Comparison of ENCODE assay signal across 14 cellular contexts in genomic region chr13:50074843-50075242, GRCh38. TPM values are rescaled to one million over a fixed set of nuclear protein-coding genes. Genes with fewer than 3 reads are reported as not detected.
DNase-seq lines count a peak whose midpoint lies in the region; ATAC-seq and TF ChIP-seq lines count a peak whose summit lies in the region.
"Had no signal": no experiment of that assay in that cellular context is flagged by ENCODE, and none has a peak within 500 bp of the region (broad histone marks: within the 10 kb centered on the region; RNA-seq: fewer than 3 reads in every experiment).

No MANE protein-coding gene starts in this region.

- peaks cover 2% of the 10 kb centered on the region for H3K79me2 ChIP-seq in trophoblast cell (ENCODE audit: control insufficient read depth, insufficient read depth, low read length, poor library complexity)

- H2AK5ac ChIP-seq in trophoblast cell (ENCODE audit: low read length): no peak overlapping the region

- no peak overlapping the region for H3K4ac ChIP-seq in trophoblast cell (ENCODE audit: low read depth, low read length)

- H3K4me1 Mint-ChIP-seq in Caco-2 (ENCODE audit: low read depth, unreplicated experiment): peaks cover 11% of the 10 kb centered on the region

- no peak overlapping the region for H2AFZ ChIP-seq in trophoblast cell (ENCODE audit: insufficient read depth, low read length, poor library complexity)

- H3K27ac ChIP-seq in 22Rv1: peak overlapping the region; percentile 13; the same call in 1 of the 2 replicates
- no peak overlapping the region for H3K27ac ChIP-seq in trophoblast cell (ENCODE audit: low read depth, low read length)

- H3K36me3 Mint-ChIP-seq in Caco-2 (ENCODE audit: insufficient read depth, unreplicated experiment): peaks cover 37% of the 10 kb centered on the region

- CTCF ChIA-PET in Caco-2 (lab: Charles Lee): no interaction called here

- no CpG with 5 or more reads among the region's 1 CpG for WGBS in trophoblast cell (ENCODE audit: extremely low coverage, insufficient coverage, insufficient read length)

- H4K8ac ChIP-seq in trophoblast cell (ENCODE audit: low read depth, low read length): no peak overlapping the region

- no peak overlapping the region for H4K12ac ChIP-seq in trophoblast cell (ENCODE audit: low read depth, low read length)

- POLR2A ChIA-PET in Caco-2 (lab: Charles Lee): no interaction called here

- no peaks in the 10 kb centered on the region for H3K27me3 ChIP-seq in Caco-2 (replicated peaks; ENCODE audit: control insufficient read depth, insufficient read depth, low read length)
- no peaks in the 10 kb centered on the region for H3K27me3 ChIP-seq in trophoblast cell (ENCODE audit: insufficient read depth, low read length)

- no peak overlapping the region for H2BK5ac ChIP-seq in trophoblast cell (ENCODE audit: low read depth, low read length, poor library complexity)

- DNase-seq in astrocyte of the spinal cord (ENCODE audit: low read depth, low spot score) (peak; percentile 22), Caco-2 (no peak), trophoblast cell (no peak), NCI-H146 treated with DMSO at 0.1 percent for 48 hours (lab: John Stamatoyannopoulos, UW; ENCODE audit: unreplicated experiment) (no peak)
- DNase-seq in stimulated activated CD4-positive, alpha-beta T cell treated with anti-CD3 and anti-CD28 coated beads, Interleukin-2, amount 100 ng/mL, for 48 hours: no peak
- DNase-seq: activated CD8-positive, alpha-beta memory T cell treated with anti-CD3 and anti-CD28 coated beads, Interleukin-2, amount 50 U/mL, for 48 hours; AML-193; central memory CD4-positive, alpha-beta T cell; NCI-H524 treated with DMSO at 0.1 percent for 48 hours had no signal

- in situ Hi-C loops in astrocyte of the spinal cord (cut with HindIII; ENCODE audit: low sequenced_read_pairs): no loop called here

- H3K27ac Mint-ChIP-seq in Caco-2 (ENCODE audit: unreplicated experiment): no peak overlapping the region
- H3K27ac Mint-ChIP-seq: T-helper 1 cell treated with Interleukin-12 subunit alpha and Interleukin-12 subunit beta and Interleukin-4 antibody, amounts not matched to agents 30 μg/mL and 1 μg/mL, for 36 hours had no signal

- TF ChIP-seq CTCF in 22Rv1 (IDR thresholded peaks at IDR 0.05): no peak
- no peak for TF ChIP-seq CTCF in astrocyte of the spinal cord (IDR thresholded peaks at IDR 0.05; ENCODE audit: low read depth, low read length)
- no peak for TF ChIP-seq CTCF in Caco-2 (IDR thresholded peaks at IDR 0.05; ENCODE audit: insufficient read depth in 1 of 2, low read depth in 1 of 2, low read length in 1 of 2, severe bottlenecking in 1 of 2, unreplicated experiment in 1 of 2)

- H3K36me3 ChIP-seq in Caco-2 (ENCODE audit: control insufficient read depth, insufficient read depth, low read length): no peaks in the 10 kb centered on the region
- H3K36me3 ChIP-seq in trophoblast cell (ENCODE audit: control insufficient read depth in 1 of 2, insufficient read depth in 2 of 2, low read length in 2 of 2): peaks cover 0 to 2% of the 10 kb centered on the region in 2 experiments

- no peaks in the 10 kb centered on the region for H3K79me1 ChIP-seq in trophoblast cell (ENCODE audit: low read length)

- H3K9me3 ChIP-seq in Caco-2 (no peaks in the 10 kb centered on the region), trophoblast cell (ENCODE audit: insufficient read depth, low read depth, low read length) (no peaks in the 10 kb centered on the region)

- H3K4me3 Mint-ChIP-seq in Caco-2 (ENCODE audit: unreplicated experiment): no peak overlapping the region

- H3K4me1 ChIP-seq in Caco-2 (peaks cover 19% of the 10 kb centered on the region), trophoblast cell (ENCODE audit: control insufficient read depth in 1 of 2, insufficient read depth in 2 of 2, low read length in 2 of 2) (no peaks in the 10 kb centered on the region)

- no peak overlapping the region for H3K18ac ChIP-seq in trophoblast cell (ENCODE audit: low read length)

- BruUV-seq in Caco-2 (replicated peaks; lab: Mats Ljungman, UMichigan): no TSS peak

- H3K4me3 ChIP-seq in astrocyte of the spinal cord (ENCODE audit: low read depth, low read length): no peak overlapping the region
- no peak overlapping the region for H3K4me3 ChIP-seq in Caco-2 (ENCODE audit: low read depth, low read length)
- H3K4me3 ChIP-seq in trophoblast cell (ENCODE audit: low read depth, low read length): no peak overlapping the region
- H3K4me3 ChIP-seq: smooth muscle cell had no signal

- H3K14ac ChIP-seq in trophoblast cell (ENCODE audit: low read length): no peak overlapping the region

- no peaks in the 10 kb centered on the region for H3K9me3 Mint-ChIP-seq in Caco-2 (ENCODE audit: unreplicated experiment)
- H3K9me3 Mint-ChIP-seq: T-helper 1 cell treated with Interleukin-12 subunit alpha and Interleukin-12 subunit beta and Interleukin-4 antibody, amounts not matched to agents 30 μg/mL and 1 μg/mL, for 36 hours had no signal

- no peak overlapping the region for H2BK120ac ChIP-seq in trophoblast cell (ENCODE audit: insufficient read depth, low read length, poor library complexity)

- ATAC-seq in GM18867 (IDR thresholded peaks at IDR 0.05; ENCODE audit: unreplicated experiment): peak; percentile 50
- ATAC-seq in HG02870 (IDR thresholded peaks at IDR 0.05; ENCODE audit: unreplicated experiment): peak; percentile 77

- no peak overlapping the region for H4K91ac ChIP-seq in trophoblast cell (ENCODE audit: low read depth, low read length)

- H3K27me3 Mint-ChIP-seq in Caco-2 (ENCODE audit: insufficient read depth, unreplicated experiment): no peaks in the 10 kb centered on the region

- H3K23ac ChIP-seq in trophoblast cell (ENCODE audit: low read length): no peak overlapping the region

- intact Hi-C loops in Caco-2 (cut with micrococcal nuclease; ENCODE audit: unreplicated experiment): no loop called here

- H3K4me2 ChIP-seq in trophoblast cell (ENCODE audit: low read length): no peak overlapping the region
- H3K4me2 ChIP-seq: smooth muscle cell had no signal

- H3K9ac ChIP-seq in trophoblast cell (ENCODE audit: low read length): no peak overlapping the region

- no peak overlapping the region for H2BK12ac ChIP-seq in trophoblast cell (ENCODE audit: low read length)

RNA-seq across cellular contexts. Expression of gene KCNRG, which starts 59.6 kb away (rescaled TPM):
- total RNA-seq in Caco-2 (2022): 0.20 and 0.58 TPM in 2 replicates
- polyA plus RNA-seq in trophoblast cell (2013): 1.2 and 1.4 TPM in 2 replicates
